Comparison of ENCODE assay signal across 23 cellular contexts in the genomic region with DNA sequence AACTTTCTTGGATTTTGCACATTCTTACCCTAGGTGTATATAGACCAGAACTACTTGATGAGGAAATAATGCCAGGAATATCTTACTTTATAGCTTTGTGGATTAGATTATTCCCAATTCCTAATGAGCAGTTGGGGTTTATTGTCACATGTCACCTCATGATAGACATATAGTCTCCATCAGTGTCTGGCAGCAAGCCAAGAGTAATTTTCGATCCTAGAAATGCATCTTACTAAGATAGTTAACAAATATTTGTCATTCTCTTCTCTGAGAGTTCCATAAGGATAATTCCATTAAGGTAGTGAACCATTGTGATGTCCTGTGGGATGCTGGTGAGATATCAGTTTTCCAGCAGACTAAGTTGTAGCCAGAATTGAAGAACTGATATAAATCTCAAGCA.
"Had no signal": no experiment of that assay in that cellular context is flagged by ENCODE, and none has a peak within 500 bp of the region (broad histone marks: within the 10 kb centered on the region; RNA-seq: fewer than 3 reads in every experiment).

No MANE protein-coding gene starts in this region.

- H3K4me1 Mint-ChIP-seq: activated CD4-positive, alpha-beta T cell treated with anti-CD3 and anti-CD28 coated beads, Interleukin-2, amount 10 ng/mL, durations not matched to agents 7 days and 5 days; activated naive CD4-positive, alpha-beta T cell treated with anti-CD3 and anti-CD28 coated beads, Interleukin-2, amount 10 ng/mL, durations not matched to agents 7 days and 5 days; activated naive CD8-positive, alpha-beta T cell treated with anti-CD3 and anti-CD28 coated beads for 36 hours; activated T-helper 17 cell treated with anti-CD3 and anti-CD28 coated beads, Interleukin-2, amount 50 U/mL, for 72 hours had no signal

- H2AFZ ChIP-seq: PC-9 had no signal

- H3K4me2 ChIP-seq: PC-9 had no signal

- H3K4me3 Mint-ChIP-seq: activated CD4-positive, alpha-beta memory T cell treated with anti-CD3 and anti-CD28 coated beads for 36 hours; activated CD4-positive, alpha-beta T cell treated with anti-CD3 and anti-CD28 coated beads, Interleukin-2, amount 10 ng/mL, durations not matched to agents 7 days and 5 days; activated naive CD4-positive, alpha-beta T cell treated with anti-CD3 and anti-CD28 coated beads, Interleukin-2, amount 10 ng/mL, durations not matched to agents 7 days and 5 days; activated naive CD8-positive, alpha-beta T cell treated with anti-CD3 and anti-CD28 coated beads for 36 hours; activated T-helper 17 cell treated with anti-CD3 and anti-CD28 coated beads, Interleukin-2, amount 50 U/mL, for 72 hours had no signal

- DNase-seq: activated CD4-positive, alpha-beta memory T cell treated with anti-CD3 and anti-CD28 coated beads for 36 hours; activated CD4-positive, alpha-beta T cell treated with anti-CD3 and anti-CD28 coated beads, Interleukin-2, amount 10 ng/mL, durations not matched to agents 7 days and 5 days; activated CD4-positive, CD25-positive, alpha-beta regulatory T cell; activated gamma-delta T cell treated with Interleukin-2 at 50 U/mL for 16 hours; activated naive CD4-positive, alpha-beta T cell treated with anti-CD3 and anti-CD28 coated beads, Interleukin-2, amount 10 ng/mL, durations not matched to agents 7 days and 5 days; activated naive CD8-positive, alpha-beta T cell treated with anti-CD3 and anti-CD28 coated beads for 36 hours; activated T-cell treated with anti-CD3 and anti-CD28 coated beads for 4 hours; activated T-cell treated with anti-CD3 and anti-CD28 coated beads, Interleukin-2, amount 50 U/mL, for 48 hours; brain microvascular endothelial cell; Kasumi-1; NCI-H1105; NCI-H146; NCI-H187 treated with DMSO at 0.1 percent for 48 hours; NCI-H2081 treated with DMSO at 0.1 percent for 48 hours; NCI-H345; NCI-H510A; NCI-H526 treated with DMSO at 0.1 percent for 48 hours; PC-9; SHP77 treated with DMSO at 0.1 percent for 48 hours; T-helper 1 cell had no signal

- H3K27ac ChIP-seq: brain microvascular endothelial cell, cardiac muscle cell, PC-9, VCaP had no signal

- H3K27me3 ChIP-seq: brain microvascular endothelial cell, cardiac muscle cell had no signal

- H3K36me3 ChIP-seq: brain microvascular endothelial cell, cardiac muscle cell had no signal

- H3K9me3 Mint-ChIP-seq: activated CD4-positive, alpha-beta memory T cell treated with anti-CD3 and anti-CD28 coated beads for 36 hours; activated CD4-positive, alpha-beta T cell treated with anti-CD3 and anti-CD28 coated beads, Interleukin-2, amount 10 ng/mL, durations not matched to agents 7 days and 5 days; activated naive CD4-positive, alpha-beta T cell treated with anti-CD3 and anti-CD28 coated beads, Interleukin-2, amount 10 ng/mL, durations not matched to agents 7 days and 5 days; activated naive CD8-positive, alpha-beta T cell treated with anti-CD3 and anti-CD28 coated beads for 36 hours; activated T-helper 17 cell treated with anti-CD3 and anti-CD28 coated beads, Interleukin-2, amount 50 U/mL, for 72 hours had no signal

- H3K4me3 ChIP-seq: cardiac muscle cell, PC-9 had no signal

- H3K27ac Mint-ChIP-seq: activated CD4-positive, alpha-beta memory T cell treated with anti-CD3 and anti-CD28 coated beads for 36 hours; activated CD4-positive, alpha-beta T cell treated with anti-CD3 and anti-CD28 coated beads, Interleukin-2, amount 10 ng/mL, durations not matched to agents 7 days and 5 days; activated naive CD4-positive, alpha-beta T cell treated with anti-CD3 and anti-CD28 coated beads, Interleukin-2, amount 10 ng/mL, durations not matched to agents 7 days and 5 days; activated naive CD8-positive, alpha-beta T cell treated with anti-CD3 and anti-CD28 coated beads for 36 hours; activated T-helper 17 cell treated with anti-CD3 and anti-CD28 coated beads, Interleukin-2, amount 50 U/mL, for 72 hours had no signal

- H3K27me3 Mint-ChIP-seq: activated CD4-positive, alpha-beta T cell treated with anti-CD3 and anti-CD28 coated beads, Interleukin-2, amount 10 ng/mL, durations not matched to agents 7 days and 5 days; activated naive CD4-positive, alpha-beta T cell treated with anti-CD3 and anti-CD28 coated beads, Interleukin-2, amount 10 ng/mL, durations not matched to agents 7 days and 5 days; activated T-helper 17 cell treated with anti-CD3 and anti-CD28 coated beads, Interleukin-2, amount 50 U/mL, for 72 hours had no signal

- H3K36me3 Mint-ChIP-seq: activated CD4-positive, alpha-beta memory T cell treated with anti-CD3 and anti-CD28 coated beads for 36 hours; activated naive CD4-positive, alpha-beta T cell treated with anti-CD3 and anti-CD28 coated beads, Interleukin-2, amount 10 ng/mL, durations not matched to agents 7 days and 5 days; activated naive CD8-positive, alpha-beta T cell treated with anti-CD3 and anti-CD28 coated beads for 36 hours had no signal
